In the genomic region with DNA sequence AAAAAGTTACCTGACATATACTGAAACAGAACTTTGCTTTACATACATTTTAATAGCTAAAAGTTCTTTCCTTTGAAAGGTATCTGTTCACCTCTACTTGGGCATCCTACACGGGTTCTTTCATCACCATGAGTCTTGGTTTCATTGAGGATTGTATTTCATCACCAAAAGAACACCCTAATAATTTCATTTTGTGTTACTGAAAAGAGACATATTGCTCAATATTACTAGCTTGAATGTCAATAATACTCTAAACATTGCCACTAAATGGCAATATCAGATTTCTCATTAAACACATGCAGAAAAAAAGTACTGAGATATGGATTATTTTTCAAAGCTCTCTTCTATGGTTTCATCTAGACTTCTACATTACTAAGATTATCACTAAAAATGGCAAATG, we compare ENCODE assay signal across 2 cellular contexts.
TF ChIP-seq lines count a peak whose summit lies in the region.

No MANE protein-coding gene starts in this region.

TF ChIP-seq in IMR-90, 13 proteins besides CTCF, POLR2A, EP300 and RAD21:
- TF ChIP-seq NFE2L2 (IDR thresholded peaks at IDR 0.05; ENCODE audit: low read depth, low read length), result no peak
- peak; percentile 26; the same call in 1 of the 2 replicates for TF ChIP-seq CEBPB (IDR thresholded peaks at IDR 0.05; ENCODE audit: low read depth, low read length)

TF ChIP-seq in K562, 482 proteins besides CTCF, POLR2A, EP300 and RAD21:
- TF ChIP-seq KLF6 (CRISPR knock-in tag; IDR thresholded peaks at IDR 0.05; ENCODE audit: borderline replicate concordance) (no peak), TEAD2 (tag; IDR thresholded peaks at IDR 0.05) (no peak), CEBPB (tag; IDR thresholded peaks at IDR 0.05) (peak; percentile 75), RBM34 (IDR thresholded peaks at IDR 0.05; ENCODE audit: borderline replicate concordance, insufficient read depth, low read length) (no peak), ATF7 (IDR thresholded peaks at IDR 0.05) (no peak), PCBP1 (IDR thresholded peaks at IDR 0.05; ENCODE audit: low read depth, low read length, poor library complexity, severe bottlenecking) (no peak), EWSR1 (IDR thresholded peaks at IDR 0.05; ENCODE audit: borderline replicate concordance, low read depth, partially characterized antibody) (no peak), NR3C1 (CRISPR knock-in tag; IDR thresholded peaks at IDR 0.05) (no peak), POLR2AphosphoS5 (IDR thresholded peaks at IDR 0.05; ENCODE audit: control insufficient read depth, insufficient read depth, low read depth, low read length) (no peak), KAT7 (CRISPR knock-in tag; IDR thresholded peaks at IDR 0.05; ENCODE audit: borderline replicate concordance) (no peak), ARHGAP35 (IDR thresholded peaks at IDR 0.05; ENCODE audit: partially characterized antibody) (no peak), CEBPG (CRISPR knock-in tag; IDR thresholded peaks at IDR 0.05) (no peak), CEBPG (tag; conservative IDR thresholded peaks at IDR 0.05 in 1 of 2, IDR thresholded peaks at IDR 0.05 in 1 of 2) (peak; percentile 61 to 83), FOXK1 (CRISPR knock-in tag; IDR thresholded peaks at IDR 0.05; ENCODE audit: borderline replicate concordance) (no peak)
- TF ChIP-seq, protein P1, sequence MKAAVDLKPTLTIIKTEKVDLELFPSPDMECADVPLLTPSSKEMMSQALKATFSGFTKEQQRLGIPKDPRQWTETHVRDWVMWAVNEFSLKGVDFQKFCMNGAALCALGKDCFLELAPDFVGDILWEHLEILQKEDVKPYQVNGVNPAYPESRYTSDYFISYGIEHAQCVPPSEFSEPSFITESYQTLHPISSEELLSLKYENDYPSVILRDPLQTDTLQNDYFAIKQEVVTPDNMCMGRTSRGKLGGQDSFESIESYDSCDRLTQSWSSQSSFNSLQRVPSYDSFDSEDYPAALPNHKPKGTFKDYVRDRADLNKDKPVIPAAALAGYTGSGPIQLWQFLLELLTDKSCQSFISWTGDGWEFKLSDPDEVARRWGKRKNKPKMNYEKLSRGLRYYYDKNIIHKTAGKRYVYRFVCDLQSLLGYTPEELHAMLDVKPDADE (conservative IDR thresholded peaks at IDR 0.05; ENCODE audit: control insufficient read depth, low read depth, low read length), result no peak
- TF ChIP-seq, protein P2, sequence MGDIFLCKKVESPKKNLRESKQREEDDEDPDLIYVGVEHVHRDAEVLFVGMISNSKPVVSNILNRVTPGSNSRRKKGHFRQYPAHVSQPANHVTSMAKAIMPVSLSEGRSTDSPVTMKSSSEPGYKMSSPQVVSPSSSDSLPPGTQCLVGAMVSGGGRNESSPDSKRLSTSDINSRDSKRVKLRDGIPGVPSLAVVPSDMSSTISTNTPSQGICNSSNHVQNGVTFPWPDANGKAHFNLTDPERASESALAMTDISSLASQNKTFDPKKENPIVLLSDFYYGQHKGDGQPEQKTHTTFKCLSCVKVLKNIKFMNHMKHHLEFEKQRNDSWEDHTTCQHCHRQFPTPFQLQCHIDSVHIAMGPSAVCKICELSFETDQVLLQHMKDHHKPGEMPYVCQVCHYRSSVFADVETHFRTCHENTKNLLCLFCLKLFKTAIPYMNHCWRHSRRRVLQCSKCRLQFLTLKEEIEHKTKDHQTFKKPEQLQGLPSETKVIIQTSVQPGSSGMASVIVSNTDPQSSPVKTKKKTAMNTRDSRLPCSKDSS (IDR thresholded peaks at IDR 0.05; ENCODE audit: low read depth, partially characterized antibody), result no peak
- TF ChIP-seq, protein P3, sequence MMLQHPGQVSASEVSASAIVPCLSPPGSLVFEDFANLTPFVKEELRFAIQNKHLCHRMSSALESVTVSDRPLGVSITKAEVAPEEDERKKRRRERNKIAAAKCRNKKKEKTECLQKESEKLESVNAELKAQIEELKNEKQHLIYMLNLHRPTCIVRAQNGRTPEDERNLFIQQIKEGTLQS (IDR thresholded peaks at IDR 0.05), result peak; percentile 22; the same call in 1 of the 2 replicates
- TF ChIP-seq, protein P3 (CRISPR knock-in tag; conservative IDR thresholded peaks at IDR 0.05), result no peak
